In the genomic region with DNA sequence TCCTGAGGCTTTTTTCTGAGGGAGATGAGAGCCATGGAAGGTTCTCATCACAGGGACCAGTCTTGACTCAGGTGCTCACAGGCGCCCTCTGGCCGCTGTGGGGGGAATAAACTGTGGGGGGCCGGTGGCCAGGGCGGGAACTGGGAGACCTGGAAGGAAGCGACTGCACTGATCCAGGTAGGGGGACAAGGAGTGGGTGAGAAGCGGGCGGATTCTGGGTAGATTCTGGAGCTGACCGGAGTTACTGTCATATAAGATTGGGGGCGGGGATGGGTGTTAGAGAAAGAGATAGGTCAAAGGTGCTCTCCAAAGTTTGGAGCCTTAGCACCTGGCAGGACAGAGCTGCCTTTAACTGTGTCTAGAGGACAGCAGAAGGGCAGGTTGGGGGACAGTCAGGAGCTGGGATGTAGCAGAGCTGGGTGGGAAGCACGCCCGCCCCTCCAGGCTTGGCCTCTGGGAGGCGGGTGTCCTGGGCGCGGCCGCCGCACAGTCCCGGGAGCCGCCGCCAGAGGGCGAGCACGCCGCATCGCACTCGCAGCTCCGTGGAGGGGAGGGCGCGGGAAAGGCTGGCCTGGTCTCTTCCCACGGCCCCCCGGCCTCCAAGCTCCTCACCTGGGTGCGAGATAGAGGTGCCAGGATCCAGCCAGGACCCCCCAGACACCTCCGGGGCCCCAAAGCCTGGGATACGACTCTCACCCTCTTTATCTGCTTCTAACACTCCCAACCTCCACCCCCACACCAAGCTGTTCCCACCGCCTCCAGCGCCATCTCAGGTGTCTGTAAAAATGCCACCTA, we compare ENCODE assay signal across 8 cellular contexts. TPM values are rescaled to one million over a fixed set of nuclear protein-coding genes. Genes with fewer than 3 reads are reported as not detected.
DNase-seq lines count a peak whose midpoint lies in the region; ATAC-seq and TF ChIP-seq lines count a peak whose summit lies in the region.

No MANE protein-coding gene starts in this region.

- H3K27me3 ChIP-seq in left lung: no peaks in the 10 kb centered on the region

- ATAC-seq in HG02840 (IDR thresholded peaks at IDR 0.05; ENCODE audit: low FRiP score, unreplicated experiment) (peak; percentile 65), left lung (peak; percentile 99), HG02623 (IDR thresholded peaks at IDR 0.05; ENCODE audit: unreplicated experiment) (no peak)

- no peaks in the 10 kb centered on the region for H3K36me3 ChIP-seq in left lung

- DNase-seq in ELR (ENCODE audit: low read depth) (peak; percentile 79), NCI-H226 (peak; percentile 48), choroid plexus epithelial cell (ENCODE audit: low read depth) (peak; percentile 78), left lung (peak; percentile 74 to 97)
- peak; percentile 77 to 84 for DNase-seq in activated CD4-positive, alpha-beta T cell treated with anti-CD3 and anti-CD28 coated beads for 24 hours (ENCODE audit: low read depth in 2 of 2)
- peak; percentile 88 to 90 for DNase-seq in stimulated activated CD4-positive, alpha-beta T cell treated with anti-CD3 and anti-CD28 coated beads, Interleukin-2, amount 100 ng/mL, for 24 hours

- intact Hi-C loops in left lung (cut with DNase I): loop anchor here in 1 of 2 donors (10.0 kb wide), 1 partner anchor 80 kb away; a partner anchor contains a TSS

- TF ChIP-seq CTCF in choroid plexus epithelial cell (conservative IDR thresholded peaks at IDR 0.05; ENCODE audit: low read depth, low read length) (peak; percentile 82), left lung (IDR thresholded peaks at IDR 0.05) (peak; percentile 94 to 97)

- peak overlapping the region in 1 of 2 donors; percentile 68 for H3K27ac ChIP-seq in left lung

- H3K9me3 ChIP-seq in left lung: no peaks in the 10 kb centered on the region

- H3K4me1 ChIP-seq in left lung: peaks cover 0 to 10% of the 10 kb centered on the region in 2 donors

- peak overlapping the region; percentile 59 for H3K4me3 ChIP-seq in choroid plexus epithelial cell (ENCODE audit: low read depth, low read length)
- H3K4me3 ChIP-seq in left lung: peak overlapping the region; percentile 26 to 42

RNA-seq across cellular contexts. Expression of a gene that starts 4.2 kb away (rescaled TPM):
- total RNA-seq in left lung: under 1 TPM in 1 of 2 donors, not detected in 1; 0.13 TPM

RNA-seq across cellular contexts. Expression of a gene that starts 8.2 kb away (rescaled TPM):
- 10 to 100 TPM; 14.7 to 20.5 TPM for total RNA-seq in left lung

RNA-seq across cellular contexts. Expression of a gene that starts 19.6 kb away (rescaled TPM):
- 100 to 1,000 TPM in 1 of 2 donors, 10 to 100 TPM in 1; 74.8 to 118 TPM for total RNA-seq in left lung

RNA-seq across cellular contexts. Expression of a gene that starts 26.8 kb away (rescaled TPM):
- 1,000 to 10,000 TPM; 1,387 to 1,778 TPM for total RNA-seq in left lung

RNA-seq across cellular contexts. Expression of a gene that starts 30.1 kb away (rescaled TPM):
- 100 to 1,000 TPM; 166 to 237 TPM for total RNA-seq in left lung
